ENCODE assay signal across 2 cellular contexts in the genomic region with DNA sequence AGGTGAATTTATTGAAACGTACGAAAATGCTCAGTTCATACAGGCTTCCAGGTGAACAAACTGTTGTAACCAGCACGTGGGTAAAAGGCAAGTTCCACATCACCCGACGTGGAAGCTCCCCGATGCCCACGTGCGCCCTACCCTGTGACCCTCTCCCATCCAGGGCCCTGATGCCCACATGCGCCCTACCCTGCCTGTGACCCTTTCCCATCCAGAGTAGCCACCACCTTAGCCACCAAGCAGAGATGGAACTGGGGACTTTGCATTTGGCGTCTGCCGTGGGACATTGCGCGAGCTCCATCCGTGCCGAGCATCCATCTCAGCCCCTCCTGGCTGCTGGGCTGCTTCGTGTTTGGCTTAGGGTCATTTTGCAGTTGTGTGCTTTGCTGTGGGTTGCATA.
A peak's percentile ranks its signal among the peaks of the same experiment; 100 is the strongest.
TF ChIP-seq lines count a peak whose summit lies in the region.

No MANE protein-coding gene starts in this region.

TF ChIP-seq in K562, 482 proteins besides CTCF, POLR2A, EP300 and RAD21:
- TF ChIP-seq XRCC4 (IDR thresholded peaks at IDR 0.05; ENCODE audit: extremely low read depth, insufficient read depth, insufficient read length), result no peak
- TF ChIP-seq ELF2 (CRISPR knock-in tag; IDR thresholded peaks at IDR 0.05), result no peak
- TF ChIP-seq EP400 (IDR thresholded peaks at IDR 0.05), result no peak
- no peak for TF ChIP-seq FOXK2 (conservative IDR thresholded peaks at IDR 0.05 in 1 of 2, IDR thresholded peaks at IDR 0.05 in 1 of 2; ENCODE audit: low read depth in 2 of 2)
- peak; percentile 40; the same call in 1 of the 2 replicates for TF ChIP-seq POLR2G (IDR thresholded peaks at IDR 0.05; ENCODE audit: low read depth, low read length)
- TF ChIP-seq MED1 (CRISPR knock-in tag; IDR thresholded peaks at IDR 0.05; ENCODE audit: borderline replicate concordance), result no peak
- TF ChIP-seq, protein P1, sequence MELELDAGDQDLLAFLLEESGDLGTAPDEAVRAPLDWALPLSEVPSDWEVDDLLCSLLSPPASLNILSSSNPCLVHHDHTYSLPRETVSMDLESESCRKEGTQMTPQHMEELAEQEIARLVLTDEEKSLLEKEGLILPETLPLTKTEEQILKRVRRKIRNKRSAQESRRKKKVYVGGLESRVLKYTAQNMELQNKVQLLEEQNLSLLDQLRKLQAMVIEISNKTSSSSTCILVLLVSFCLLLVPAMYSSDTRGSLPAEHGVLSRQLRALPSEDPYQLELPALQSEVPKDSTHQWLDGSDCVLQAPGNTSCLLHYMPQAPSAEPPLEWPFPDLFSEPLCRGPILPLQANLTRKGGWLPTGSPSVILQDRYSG (tag; conservative IDR thresholded peaks at IDR 0.05; ENCODE audit: low read depth), result no peak

TF ChIP-seq in HepG2, 621 proteins besides CTCF, POLR2A, EP300 and RAD21:
- TF ChIP-seq RBM22 (optimal IDR thresholded peaks at IDR 0.05; ENCODE audit: low read length), result peak; percentile 88
- no peak for TF ChIP-seq MNT (IDR thresholded peaks at IDR 0.05)
- TF ChIP-seq, protein P2, sequence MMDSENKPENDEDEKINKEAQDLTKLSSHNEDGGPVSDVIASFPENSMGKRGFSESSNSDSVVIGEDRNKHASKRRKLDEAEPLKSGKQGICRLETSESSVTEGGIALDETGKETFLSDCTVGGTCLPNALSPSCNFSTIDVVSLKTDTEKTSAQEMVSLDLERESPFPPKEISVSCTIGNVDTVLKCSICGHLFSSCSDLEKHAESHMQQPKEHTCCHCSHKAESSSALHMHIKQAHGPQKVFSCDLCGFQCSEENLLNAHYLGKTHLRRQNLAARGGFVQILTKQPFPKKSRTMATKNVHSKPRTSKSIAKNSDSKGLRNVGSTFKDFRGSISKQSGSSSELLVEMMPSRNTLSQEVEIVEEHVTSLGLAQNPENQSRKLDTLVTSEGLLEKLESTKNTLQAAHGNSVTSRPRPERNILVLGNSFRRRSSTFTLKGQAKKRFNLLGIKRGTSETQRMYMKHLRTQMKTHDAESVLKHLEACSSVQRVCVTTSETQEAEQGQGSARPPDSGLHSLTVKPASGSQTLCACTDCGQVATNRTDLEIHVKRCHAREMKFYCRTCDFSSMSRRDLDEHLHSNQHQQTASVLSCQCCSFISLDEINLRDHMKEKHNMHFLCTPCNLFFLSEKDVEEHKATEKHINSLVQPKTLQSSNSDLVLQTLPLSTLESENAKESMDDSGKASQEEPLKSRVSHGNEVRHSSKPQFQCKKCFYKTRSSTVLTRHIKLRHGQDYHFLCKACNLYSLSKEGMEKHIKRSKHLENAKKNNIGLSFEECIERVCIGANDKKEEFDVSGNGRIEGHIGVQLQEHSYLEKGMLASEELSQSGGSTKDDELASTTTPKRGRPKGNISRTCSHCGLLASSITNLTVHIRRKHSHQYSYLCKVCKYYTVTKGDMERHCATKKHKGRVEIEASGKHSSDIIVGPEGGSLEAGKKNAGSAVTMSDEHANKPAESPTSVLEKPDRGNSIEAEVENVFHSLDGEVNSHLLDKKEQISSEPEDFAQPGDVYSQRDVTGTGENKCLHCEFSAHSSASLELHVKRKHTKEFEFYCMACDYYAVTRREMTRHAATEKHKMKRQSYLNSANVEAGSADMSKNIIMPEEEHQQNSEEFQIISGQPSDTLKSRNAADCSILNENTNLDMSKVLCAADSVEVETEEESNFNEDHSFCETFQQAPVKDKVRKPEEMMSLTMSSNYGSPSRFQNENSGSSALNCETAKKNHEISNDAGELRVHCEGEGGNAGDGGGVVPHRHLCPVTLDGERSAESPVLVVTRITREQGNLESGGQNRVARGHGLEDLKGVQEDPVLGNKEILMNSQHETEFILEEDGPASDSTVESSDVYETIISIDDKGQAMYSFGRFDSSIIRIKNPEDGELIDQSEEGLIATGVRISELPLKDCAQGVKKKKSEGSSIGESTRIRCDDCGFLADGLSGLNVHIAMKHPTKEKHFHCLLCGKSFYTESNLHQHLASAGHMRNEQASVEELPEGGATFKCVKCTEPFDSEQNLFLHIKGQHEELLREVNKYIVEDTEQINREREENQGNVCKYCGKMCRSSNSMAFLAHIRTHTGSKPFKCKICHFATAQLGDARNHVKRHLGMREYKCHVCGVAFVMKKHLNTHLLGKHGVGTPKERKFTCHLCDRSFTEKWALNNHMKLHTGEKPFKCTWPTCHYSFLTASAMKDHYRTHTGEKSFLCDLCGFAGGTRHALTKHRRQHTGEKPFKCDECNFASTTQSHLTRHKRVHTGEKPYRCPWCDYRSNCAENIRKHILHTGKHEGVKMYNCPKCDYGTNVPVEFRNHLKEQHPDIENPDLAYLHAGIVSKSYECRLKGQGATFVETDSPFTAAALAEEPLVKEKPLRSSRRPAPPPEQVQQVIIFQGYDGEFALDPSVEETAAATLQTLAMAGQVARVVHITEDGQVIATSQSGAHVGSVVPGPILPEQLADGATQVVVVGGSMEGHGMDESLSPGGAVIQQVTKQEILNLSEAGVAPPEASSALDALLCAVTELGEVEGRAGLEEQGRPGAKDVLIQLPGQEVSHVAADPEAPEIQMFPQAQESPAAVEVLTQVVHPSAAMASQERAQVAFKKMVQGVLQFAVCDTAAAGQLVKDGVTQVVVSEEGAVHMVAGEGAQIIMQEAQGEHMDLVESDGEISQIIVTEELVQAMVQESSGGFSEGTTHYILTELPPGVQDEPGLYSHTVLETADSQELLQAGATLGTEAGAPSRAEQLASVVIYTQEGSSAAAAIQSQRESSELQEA (CRISPR knock-in tag; IDR thresholded peaks at IDR 0.05; ENCODE audit: not compliant biosample characterization), result no peak
- no peak for TF ChIP-seq CBX5 (CRISPR knock-in tag; IDR thresholded peaks at IDR 0.05; ENCODE audit: borderline replicate concordance)
- peak; percentile 14 for TF ChIP-seq AGO1 (IDR thresholded peaks at IDR 0.05; ENCODE audit: low read depth, low read length, poor library complexity, severe bottlenecking)
- TF ChIP-seq ERF (CRISPR knock-in tag; IDR thresholded peaks at IDR 0.05), result no peak
- peak; percentile 58 for TF ChIP-seq ZBTB38 (CRISPR knock-in tag; IDR thresholded peaks at IDR 0.05)
- TF ChIP-seq, protein P3, sequence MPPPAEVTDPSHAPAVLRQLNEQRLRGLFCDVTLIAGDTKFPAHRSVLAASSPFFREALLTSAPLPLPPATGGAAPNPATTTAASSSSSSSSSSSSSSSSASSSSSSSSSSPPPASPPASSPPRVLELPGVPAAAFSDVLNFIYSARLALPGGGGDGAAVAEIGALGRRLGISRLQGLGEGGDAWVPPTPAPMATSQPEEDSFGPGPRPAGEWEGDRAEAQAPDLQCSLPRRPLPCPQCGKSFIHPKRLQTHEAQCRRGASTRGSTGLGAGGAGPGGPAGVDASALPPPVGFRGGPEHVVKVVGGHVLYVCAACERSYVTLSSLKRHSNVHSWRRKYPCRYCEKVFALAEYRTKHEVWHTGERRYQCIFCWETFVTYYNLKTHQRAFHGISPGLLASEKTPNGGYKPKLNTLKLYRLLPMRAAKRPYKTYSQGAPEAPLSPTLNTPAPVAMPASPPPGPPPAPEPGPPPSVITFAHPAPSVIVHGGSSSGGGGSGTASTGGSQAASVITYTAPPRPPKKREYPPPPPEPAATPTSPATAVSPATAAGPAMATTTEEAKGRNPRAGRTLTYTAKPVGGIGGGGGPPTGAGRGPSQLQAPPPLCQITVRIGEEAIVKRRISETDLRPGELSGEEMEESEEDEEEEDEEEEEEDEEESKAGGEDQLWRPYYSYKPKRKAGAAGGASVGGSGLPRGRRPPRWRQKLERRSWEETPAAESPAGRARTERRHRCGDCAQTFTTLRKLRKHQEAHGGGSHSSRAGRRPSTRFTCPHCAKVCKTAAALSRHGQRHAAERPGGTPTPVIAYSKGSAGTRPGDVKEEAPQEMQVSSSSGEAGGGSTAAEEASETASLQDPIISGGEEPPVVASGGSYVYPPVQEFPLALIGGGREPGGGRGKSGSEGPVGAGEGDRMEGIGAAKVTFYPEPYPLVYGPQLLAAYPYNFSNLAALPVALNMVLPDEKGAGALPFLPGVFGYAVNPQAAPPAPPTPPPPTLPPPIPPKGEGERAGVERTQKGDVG (CRISPR knock-in tag; IDR thresholded peaks at IDR 0.05; ENCODE audit: borderline replicate concordance), result 0 out of 2 replicates have a peak, but pooled peaks have one; percentile 37
- TF ChIP-seq HNRNPLL (IDR thresholded peaks at IDR 0.05; ENCODE audit: low read depth, low read length, poor library complexity, severe bottlenecking), result peak; percentile 9
TF ChIP-seq in HepG2: peak in this region for 5.
